Comparison of ENCODE assay signal across 8 cellular contexts in genomic region chr5:4511996-4512656, GRCh38.
DNase-seq lines count a peak whose midpoint lies in the region; ATAC-seq and TF ChIP-seq lines count a peak whose summit lies in the region.
"Had no signal": no experiment of that assay in that cellular context is flagged by ENCODE, and none has a peak within 500 bp of the region (broad histone marks: within the 10 kb centered on the region; RNA-seq: fewer than 3 reads in every experiment).

No MANE protein-coding gene starts in this region.

- H3K4me1 ChIP-seq in SK-N-SH (ENCODE audit: control insufficient read depth in 1 of 2, insufficient read depth in 2 of 2, low read depth in 1 of 2, low read length in 1 of 2) (no peaks in the 10 kb centered on the region), right cardiac atrium (ENCODE audit: control insufficient read depth, insufficient read depth, low read length) (no peaks in the 10 kb centered on the region), subcutaneous abdominal adipose tissue (ENCODE audit: control insufficient read depth in 5 of 5, insufficient read depth in 5 of 5, low read length in 5 of 5) (peaks cover 0 to 11% (median 2%) of the 10 kb centered on the region in 5 donors), sigmoid colon (no peaks in the 10 kb centered on the region)
- no peaks in the 10 kb centered on the region for H3K4me1 ChIP-seq in CD8-positive, alpha-beta T cell (ENCODE audit: insufficient read depth, low read length)

- no peaks in the 10 kb centered on the region for H3F3A ChIP-seq in SK-N-SH (replicated peaks; ENCODE audit: insufficient read depth)

- H3K36me3 Mint-ChIP-seq in CD8-positive, alpha-beta T cell: no peaks in the 10 kb centered on the region

- CTCF ChIA-PET in HEK293T (lab: Yijun Ruan, JAX): no interaction called here
- CTCF ChIA-PET in SK-N-SH (lab: Yijun Ruan, JAX): no interaction called here
- CTCF ChIA-PET in CD8-positive, alpha-beta T cell (lab: Charles Lee): no interaction called here

- intact Hi-C loops in right cardiac atrium (cut with DNase I) (no loop called here), sigmoid colon (cut with DNase I) (no loop called here)
- intact Hi-C loops in CD8-positive, alpha-beta T cell (cut with DNase I, micrococcal nuclease): no loop called here

- no peak for TF ChIP-seq POLR2A in sigmoid colon (IDR thresholded peaks at IDR 0.05)

- H3K9me3 ChIP-seq in SK-N-SH: no peaks in the 10 kb centered on the region
- H3K9me3 ChIP-seq in right cardiac atrium (ENCODE audit: control insufficient read depth, low read length): no peaks in the 10 kb centered on the region
- no peaks in the 10 kb centered on the region for H3K9me3 ChIP-seq in subcutaneous abdominal adipose tissue (ENCODE audit: control insufficient read depth in 5 of 5, low read length in 5 of 5)
- H3K9me3 ChIP-seq in sigmoid colon: no peaks in the 10 kb centered on the region
- H3K9me3 ChIP-seq in CD8-positive, alpha-beta T cell (ENCODE audit: low read length): no peaks in the 10 kb centered on the region

- no peak overlapping the region for H3K4me2 ChIP-seq in SK-N-SH

- H2AFZ ChIP-seq in SK-N-SH (ENCODE audit: low read depth): no peak overlapping the region

- H3K27ac Mint-ChIP-seq in CD8-positive, alpha-beta T cell: no peak overlapping the region

- no peak for TF ChIP-seq EP300 in SK-N-SH (IDR thresholded peaks at IDR 0.05; ENCODE audit: borderline replicate concordance in 1 of 2, low read depth in 1 of 2, low read length in 1 of 2)
- TF ChIP-seq EP300 in sigmoid colon (IDR thresholded peaks at IDR 0.05): no peak

- no peaks in the 10 kb centered on the region for H4K20me1 ChIP-seq in SK-N-SH (ENCODE audit: insufficient read depth)

- no peaks in the 10 kb centered on the region for H3K27me3 Mint-ChIP-seq in CD8-positive, alpha-beta T cell (ENCODE audit: low read depth)

- WGBS in SK-N-SH (ENCODE audit: low lambda C conversion rate): 6% methylated on average over 21 of the region's 31 CpGs
- WGBS in right cardiac atrium: 36% methylated on average over 31 of the region's 31 CpGs
- 42 to 54% methylated on average over 31 of the region's 31 CpGs for WGBS in sigmoid colon, 2 donors

- H3K4me1 Mint-ChIP-seq in CD8-positive, alpha-beta T cell (ENCODE audit: low read depth): no peaks in the 10 kb centered on the region

- H3K79me2 ChIP-seq in SK-N-SH (ENCODE audit: insufficient read depth): no peaks in the 10 kb centered on the region

- peaks cover 11% of the 10 kb centered on the region; the same call in 1 of the 2 replicates for H3K27me3 ChIP-seq in SK-N-SH (ENCODE audit: insufficient read depth)
- H3K27me3 ChIP-seq in right cardiac atrium (ENCODE audit: control insufficient read depth, insufficient read depth): no peaks in the 10 kb centered on the region
- peaks cover 0 to 8% (median 5%) of the 10 kb centered on the region in 5 donors for H3K27me3 ChIP-seq in subcutaneous abdominal adipose tissue (ENCODE audit: control insufficient read depth in 5 of 5, insufficient read depth in 4 of 5, low read length in 5 of 5)
- H3K27me3 ChIP-seq in sigmoid colon: peaks cover 0 to 17% (median 0%) of the 10 kb centered on the region in 3 donors
- H3K27me3 ChIP-seq in CD8-positive, alpha-beta T cell (ENCODE audit: insufficient read depth, low read length): no peaks in the 10 kb centered on the region

- no peak overlapping the region for H3K4me3 Mint-ChIP-seq in CD8-positive, alpha-beta T cell

- ATAC-seq in right cardiac atrium (peak; percentile 65 to 67), GM21360 (IDR thresholded peaks at IDR 0.05; ENCODE audit: unreplicated experiment) (no peak)
- ATAC-seq in CD8-positive, alpha-beta T cell: no peak

- POLR2A ChIA-PET in HEK293T (lab: Yijun Ruan, JAX): no interaction called here
- POLR2A ChIA-PET in SK-N-SH (lab: Yijun Ruan, JAX): no interaction called here
- POLR2A ChIA-PET in CD8-positive, alpha-beta T cell (lab: Charles Lee): no interaction called here

- H3K36me3 ChIP-seq in SK-N-SH (replicated peaks in 1 of 2; ENCODE audit: control insufficient read depth in 1 of 2, insufficient read depth in 2 of 2, low read length in 1 of 2) (no peaks in the 10 kb centered on the region), subcutaneous abdominal adipose tissue (ENCODE audit: control insufficient read depth in 5 of 5, insufficient read depth in 5 of 5, low read length in 5 of 5) (no peaks in the 10 kb centered on the region), sigmoid colon (no peaks in the 10 kb centered on the region)
- no peaks in the 10 kb centered on the region for H3K36me3 ChIP-seq in CD8-positive, alpha-beta T cell (ENCODE audit: insufficient read depth, low read length)

- TF ChIP-seq CTCF in SK-N-SH (IDR thresholded peaks at IDR 0.05) (peak; percentile 28), sigmoid colon (IDR thresholded peaks at IDR 0.05) (no peak)
- TF ChIP-seq CTCF in CD8-positive, alpha-beta T cell (IDR thresholded peaks at IDR 0.05): no peak

- H3K27ac ChIP-seq in SK-N-SH (ENCODE audit: low read depth in 2 of 2, low read length in 1 of 2) (no peak overlapping the region), right cardiac atrium (ENCODE audit: low read length) (no peak overlapping the region), subcutaneous abdominal adipose tissue (ENCODE audit: low read depth, low read length) (no peak overlapping the region), sigmoid colon (no peak overlapping the region)
- H3K27ac ChIP-seq in CD8-positive, alpha-beta T cell (ENCODE audit: low read depth, low read length): no peak overlapping the region

- DNase-seq in HEK293T (ENCODE audit: extremely low spot score) (peak; percentile 15), SK-N-SH (peak; percentile 33), right cardiac atrium (peak; percentile 21 to 70 (median 63)), sigmoid colon (no peak)
- no peak for DNase-seq in CD8-positive, alpha-beta T cell
- DNase-seq: NCI-H2171 had no signal

- no peaks in the 10 kb centered on the region for H3K9me2 ChIP-seq in SK-N-SH

- TF ChIP-seq RAD21 in SK-N-SH (IDR thresholded peaks at IDR 0.05; ENCODE audit: low read length): peak; percentile 49

- H3K9ac ChIP-seq in SK-N-SH: no peak overlapping the region
- no peak overlapping the region for H3K9ac ChIP-seq in subcutaneous abdominal adipose tissue (ENCODE audit: low read length in 5 of 5)

- H3K4me3 ChIP-seq in SK-N-SH (ENCODE audit: low read depth in 2 of 2, low read length in 1 of 2) (no peak overlapping the region), right cardiac atrium (ENCODE audit: low read length) (peak overlapping the region; percentile 13), subcutaneous abdominal adipose tissue (ENCODE audit: low read depth in 1 of 5, low read length in 5 of 5) (peak overlapping the region; percentile 17 to 48 (median 36)), sigmoid colon (no peak overlapping the region)
- H3K4me3 ChIP-seq in CD8-positive, alpha-beta T cell (ENCODE audit: low read depth, low read length): no peak overlapping the region

- H3K9me3 Mint-ChIP-seq in CD8-positive, alpha-beta T cell: peaks cover 5% of the 10 kb centered on the region

TF ChIP-seq in HEK293T, 16 proteins besides CTCF, POLR2A, EP300 and RAD21 (continues in another document):
- no peak for TF ChIP-seq TARDBP (IDR thresholded peaks at IDR 0.05)
- TF ChIP-seq FOXM1 (IDR thresholded peaks at IDR 0.05; ENCODE audit: borderline replicate concordance): no peak
- TF ChIP-seq ELF4 (IDR thresholded peaks at IDR 0.05): no peak
- no peak for TF ChIP-seq NFRKB (IDR thresholded peaks at IDR 0.05)
- TF ChIP-seq FOXA1 (IDR thresholded peaks at IDR 0.05): no peak
- TF ChIP-seq CTBP1 (IDR thresholded peaks at IDR 0.05; ENCODE audit: borderline replicate concordance): no peak
- TF ChIP-seq HDGF (IDR thresholded peaks at IDR 0.05; ENCODE audit: borderline replicate concordance): no peak
- TF ChIP-seq, protein P1, sequence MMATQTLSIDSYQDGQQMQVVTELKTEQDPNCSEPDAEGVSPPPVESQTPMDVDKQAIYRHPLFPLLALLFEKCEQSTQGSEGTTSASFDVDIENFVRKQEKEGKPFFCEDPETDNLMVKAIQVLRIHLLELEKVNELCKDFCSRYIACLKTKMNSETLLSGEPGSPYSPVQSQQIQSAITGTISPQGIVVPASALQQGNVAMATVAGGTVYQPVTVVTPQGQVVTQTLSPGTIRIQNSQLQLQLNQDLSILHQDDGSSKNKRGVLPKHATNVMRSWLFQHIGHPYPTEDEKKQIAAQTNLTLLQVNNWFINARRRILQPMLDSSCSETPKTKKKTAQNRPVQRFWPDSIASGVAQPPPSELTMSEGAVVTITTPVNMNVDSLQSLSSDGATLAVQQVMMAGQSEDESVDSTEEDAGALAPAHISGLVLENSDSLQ (IDR thresholded peaks at IDR 0.05): no peak
- TF ChIP-seq ARNT (IDR thresholded peaks at IDR 0.05): no peak
- no peak for TF ChIP-seq SUZ12 (IDR thresholded peaks at IDR 0.05)
- no peak for TF ChIP-seq FOXK2 (IDR thresholded peaks at IDR 0.05)
- TF ChIP-seq SP1 (IDR thresholded peaks at IDR 0.05): no peak
- no peak for TF ChIP-seq LEF1 (IDR thresholded peaks at IDR 0.05; ENCODE audit: borderline replicate concordance)
- no peak for TF ChIP-seq BHLHE40 (IDR thresholded peaks at IDR 0.05; ENCODE audit: borderline replicate concordance)

TF ChIP-seq in SK-N-SH, 30 proteins besides CTCF, POLR2A, EP300 and RAD21:
- 0 out of 2 replicates have a peak, but pooled peaks have one; percentile 5 for TF ChIP-seq SMC3 (IDR thresholded peaks at IDR 0.05; ENCODE audit: low read depth, low read length)
- no peak for TF ChIP-seq TEAD4 (IDR thresholded peaks at IDR 0.05; ENCODE audit: borderline replicate concordance, insufficient read depth)

Comparison
In these comparisons a context has a peak if more than half of its experiments do, and no peak if none do; other contexts are left out.
1. DNase-seq: peak in HEK293T (single experiment), SK-N-SH (single experiment) and right cardiac atrium (3 of 3); none in sigmoid colon (single experiment) and CD8-positive, alpha-beta T cell (0 of 7).
2. H3K4me3 ChIP-seq: peak in right cardiac atrium (single experiment) and subcutaneous abdominal adipose tissue (5 of 5); none in SK-N-SH (0 of 2), sigmoid colon (0 of 4) and CD8-positive, alpha-beta T cell (single experiment).
3. ATAC-seq: peak in right cardiac atrium (2 of 2); none in CD8-positive, alpha-beta T cell (single experiment) and GM21360 (single experiment).